ENCODE assay signal across 9 cellular contexts in the genomic region with DNA sequence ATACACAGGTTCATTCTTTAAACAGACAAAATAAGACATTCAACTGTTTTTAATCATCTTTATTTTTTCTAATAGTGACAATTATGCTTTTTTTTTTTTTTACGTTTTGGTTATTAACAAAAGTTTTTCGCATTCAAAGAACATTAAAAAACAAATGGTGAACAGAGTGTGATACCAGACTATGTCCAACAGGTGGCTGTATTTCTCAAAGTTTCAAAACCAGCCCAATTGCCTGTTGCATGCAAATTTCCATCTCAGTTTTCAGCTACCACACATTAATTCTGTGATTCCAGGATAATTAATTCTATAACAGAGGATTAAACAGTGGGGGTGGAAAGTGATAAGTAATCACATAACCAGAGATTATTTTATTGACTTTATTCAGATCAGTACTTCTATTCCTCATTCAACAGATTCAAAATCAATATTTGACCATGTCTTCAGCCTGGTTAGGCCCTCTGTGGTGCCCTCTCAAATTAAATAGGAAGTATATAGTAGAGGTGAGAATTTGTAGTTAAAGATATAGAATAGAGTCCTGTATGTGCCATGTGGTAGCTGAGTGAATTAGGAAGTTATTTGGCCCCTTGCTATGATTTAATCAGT.
DNase-seq lines count a peak whose midpoint lies in the region; TF ChIP-seq lines count a peak whose summit lies in the region.
"Had no signal": no experiment of that assay in that cellular context is flagged by ENCODE, and none has a peak within 500 bp of the region (broad histone marks: within the 10 kb centered on the region; RNA-seq: fewer than 3 reads in every experiment).

No MANE protein-coding gene starts in this region.

- no peak overlapping the region for H3K4me3 Mint-ChIP-seq in H9
- H3K4me3 Mint-ChIP-seq in MCF 10A (ENCODE audit: unreplicated experiment): no peak overlapping the region
- H3K4me3 Mint-ChIP-seq in immature natural killer cell: no peak overlapping the region
- H3K4me3 Mint-ChIP-seq: central memory CD8-positive, alpha-beta T cell had no signal

- no peaks in the 10 kb centered on the region for H3K79me2 ChIP-seq in H9 (ENCODE audit: insufficient read depth, low read length)
- H3K79me2 ChIP-seq in mesendoderm (ENCODE audit: control insufficient read depth, insufficient read depth, low read length): no peaks in the 10 kb centered on the region

- H2BK15ac ChIP-seq in H9 (ENCODE audit: low read depth, low read length) (no peak overlapping the region), mesendoderm (replicated peaks; ENCODE audit: low read depth) (no peak overlapping the region)

- H3K4me2 ChIP-seq in H9 (ENCODE audit: insufficient read depth, insufficient read length, low read length) (no peak overlapping the region), mesendoderm (ENCODE audit: low read length) (no peak overlapping the region)

- H4K8ac ChIP-seq in H9 (replicated peaks; ENCODE audit: insufficient read length, low read depth, low read length) (no peak overlapping the region), mesendoderm (ENCODE audit: low read depth, low read length) (no peak overlapping the region)

- H3K18ac ChIP-seq in H9 (ENCODE audit: insufficient read length, low read depth, low read length) (no peak overlapping the region), mesendoderm (ENCODE audit: low read length) (no peak overlapping the region)

- H2BK120ac ChIP-seq in H9 (ENCODE audit: low read depth, low read length, poor library complexity, severe bottlenecking) (no peak overlapping the region), mesendoderm (ENCODE audit: low read depth, low read length) (no peak overlapping the region)

- DNase-seq in NOMO-1 treated with DMSO at 0.1 percent for 48 hours (lab: John Stamatoyannopoulos, UW; ENCODE audit: unreplicated experiment) (peak; percentile 5), NOMO-1 treated with dmso at 0.1 percent for 144 hours (lab: John Stamatoyannopoulos, UW; ENCODE audit: unreplicated experiment) (no peak), H9 (no peak), NCI-H1092 (lab: John Stamatoyannopoulos, UW) (peak; percentile 4), MCF 10A (ENCODE audit: unreplicated experiment) (peak; percentile 55), mesendoderm (peak; percentile 28), immature natural killer cell (no peak)
- DNase-seq in activated naive CD4-positive, alpha-beta T cell treated with anti-CD3 and anti-CD28 coated beads, Interleukin-2, amount 50 U/mL, for 16 hours: no peak

- no peaks in the 10 kb centered on the region for H4K20me1 ChIP-seq in H9 (ENCODE audit: control insufficient read depth, insufficient read depth, insufficient read length)

- no peak overlapping the region for H4K91ac ChIP-seq in H9 (ENCODE audit: insufficient read length, low read depth, low read length)

- H2AFZ ChIP-seq in H9 (ENCODE audit: low read length): no peak overlapping the region

- H3K27ac Mint-ChIP-seq in H9 (no peak overlapping the region), MCF 10A (ENCODE audit: low read depth, unreplicated experiment) (no peak overlapping the region), immature natural killer cell (no peak overlapping the region)

- H3K4ac ChIP-seq in H9 (ENCODE audit: low read depth, low read length) (no peak overlapping the region), mesendoderm (ENCODE audit: low read depth, low read length) (no peak overlapping the region)

- no peaks in the 10 kb centered on the region for H3K79me1 ChIP-seq in H9 (ENCODE audit: insufficient read depth, low read depth, low read length, poor library complexity, severe bottlenecking)
- H3K79me1 ChIP-seq in mesendoderm (ENCODE audit: low read length): no peaks in the 10 kb centered on the region

- H3K14ac ChIP-seq in H9 (ENCODE audit: insufficient read depth, low read length): no peak overlapping the region

- H3K9me3 Mint-ChIP-seq in H9: peaks cover 0 to 2% of the 10 kb centered on the region in 2 experiments; a peak in 2 of 5 replicates
- peaks cover 8% of the 10 kb centered on the region for H3K9me3 Mint-ChIP-seq in MCF 10A (ENCODE audit: unreplicated experiment)
- H3K9me3 Mint-ChIP-seq in immature natural killer cell: peaks cover 0 to 16% (median 12%) of the 10 kb centered on the region in 6 donors

- no TSS peak for BruUV-seq in MCF 10A (replicated peaks; lab: Mats Ljungman, UMichigan)

- no CpG with 5 or more reads among the region's 2 CpGs for WGBS in H9 (ENCODE audit: extremely low coverage, insufficient read length, low lambda C conversion rate)
- no CpG with 5 or more reads among the region's 2 CpGs for WGBS in mesendoderm (ENCODE audit: extremely low coverage, insufficient coverage, low lambda C conversion rate)

- H2BK12ac ChIP-seq in H9 (ENCODE audit: insufficient read length, low read depth, low read length): no peak overlapping the region

- H3K23ac ChIP-seq in H9 (ENCODE audit: insufficient read length, low read depth, low read length) (no peak overlapping the region), mesendoderm (ENCODE audit: low read length) (no peak overlapping the region)

- H3K56ac ChIP-seq in H9 (ENCODE audit: insufficient read length, low read depth, low read length): no peak overlapping the region
- H3K56ac ChIP-seq in mesendoderm (ENCODE audit: low read length): no peak overlapping the region

- intact Hi-C loops in MCF 10A (cut with micrococcal nuclease): loop anchor here (1.0 to 5.0 kb wide), 7 partner anchors 150 to 784 kb away; partner anchors contain the start of gene COL8A1

- H2BK20ac ChIP-seq in H9 (ENCODE audit: low read depth, low read length, poor library complexity, severe bottlenecking): no peak overlapping the region

- no peaks in the 10 kb centered on the region for H3K36me3 Mint-ChIP-seq in H9 (ENCODE audit: insufficient read depth in 1 of 3, low read depth in 3 of 3)
- H3K36me3 Mint-ChIP-seq in MCF 10A (ENCODE audit: insufficient read depth, unreplicated experiment): no peaks in the 10 kb centered on the region
- peaks cover 0 to 3% (median 0%) of the 10 kb centered on the region in 3 donors for H3K36me3 Mint-ChIP-seq in immature natural killer cell

- H3K27me3 Mint-ChIP-seq in H9 (ENCODE audit: low read depth) (no peaks in the 10 kb centered on the region), MCF 10A (ENCODE audit: insufficient read depth, unreplicated experiment) (no peaks in the 10 kb centered on the region), immature natural killer cell (ENCODE audit: low read depth in 3 of 3) (peaks cover 0 to 2% (median 0%) of the 10 kb centered on the region in 3 donors)

- H3K9me3 ChIP-seq in H9 (ENCODE audit: control insufficient read depth, low read depth, low read length): no peaks in the 10 kb centered on the region

- H3K4me1 Mint-ChIP-seq in H9 (no peaks in the 10 kb centered on the region), MCF 10A (ENCODE audit: insufficient read depth, unreplicated experiment) (no peaks in the 10 kb centered on the region), immature natural killer cell (no peaks in the 10 kb centered on the region)
- H3K4me1 Mint-ChIP-seq: central memory CD8-positive, alpha-beta T cell had no signal

- H2AK5ac ChIP-seq in H9 (ENCODE audit: insufficient read length, low read length) (no peak overlapping the region), mesendoderm (ENCODE audit: low read length) (no peak overlapping the region)

- no peak overlapping the region for H3K9ac ChIP-seq in H9 (ENCODE audit: extremely low read depth, insufficient read length, low read length)
- no peak overlapping the region for H3K9ac ChIP-seq in mesendoderm (ENCODE audit: low read length)

- POLR2A ChIA-PET in MCF 10A (lab: Yijun Ruan, JAX): interaction anchor here (0.8 to 1.2 kb wide), 2 partner anchors 150 to 151 kb away, joined by 3 to 4 read pairs; no protein-coding TSS in a partner anchor

- no peaks in the 10 kb centered on the region for H3K36me3 ChIP-seq in mesendoderm (ENCODE audit: control insufficient read depth, insufficient read depth, low read length)

- H3K23me2 ChIP-seq in H9 (ENCODE audit: insufficient read length, low read depth, low read length, poor library complexity, severe bottlenecking): no peaks in the 10 kb centered on the region

- H3K4me3 ChIP-seq in mesendoderm (ENCODE audit: low read length): no peak overlapping the region

- H3K27me3 ChIP-seq in H9 (ENCODE audit: insufficient read depth, low read length) (no peaks in the 10 kb centered on the region), mesendoderm (ENCODE audit: insufficient read depth, low read length, poor library complexity) (no peaks in the 10 kb centered on the region)

- TF ChIP-seq CTCF in H9 (conservative IDR thresholded peaks at IDR 0.05) (peak; percentile 75), MCF 10A (IDR thresholded peaks at IDR 0.05; ENCODE audit: unreplicated experiment) (peak; percentile 62)

- H3K4me1 ChIP-seq in H9 (ENCODE audit: insufficient read depth, low read length): no peaks in the 10 kb centered on the region
- H3K4me1 ChIP-seq in mesendoderm (ENCODE audit: control insufficient read depth, low read depth, low read length): no peaks in the 10 kb centered on the region

- no peak overlapping the region for H3T11ph ChIP-seq in H9 (ENCODE audit: low read length)

- H4K5ac ChIP-seq in H9 (ENCODE audit: insufficient read length, low read depth, low read length) (no peak overlapping the region), mesendoderm (ENCODE audit: low read length) (no peak overlapping the region)

- H2BK5ac ChIP-seq in H9 (ENCODE audit: insufficient read length, low read length) (no peak overlapping the region), mesendoderm (ENCODE audit: low read length) (no peak overlapping the region)

- no peak overlapping the region for H3K27ac ChIP-seq in H9 (ENCODE audit: insufficient read length, low read depth, low read length)
- H3K27ac ChIP-seq in mesendoderm (ENCODE audit: low read depth, low read length): no peak overlapping the region

- CTCF ChIA-PET in MCF 10A (lab: Yijun Ruan, JAX): interaction anchor here (0.6 to 7.2 kb wide), 45 partner anchors 18 to 787 kb away, joined by 3 to 138 read pairs (median 4); no protein-coding TSS in a partner anchor

Comparison
In these comparisons a context has a peak if more than half of its experiments do, and no peak if none do; other contexts are left out.
1. DNase-seq: peak in NOMO-1 treated with DMSO at 0.1 percent for 48 hours (single experiment), NCI-H1092 (single experiment), MCF 10A (single experiment) and mesendoderm (single experiment); none in NOMO-1 treated with dmso at 0.1 percent for 144 hours (single experiment), H9 (single experiment), activated naive CD4-positive, alpha-beta T cell treated with anti-CD3 and anti-CD28 coated beads, Interleukin-2, amount 50 U/mL, for 16 hours (single experiment) and immature natural killer cell (0 of 3).